1 cellular context compared by ENCODE assay signal in genomic region chr4:71025654-71026053, GRCh38.
TF ChIP-seq lines count a peak whose summit lies in the region.

No MANE protein-coding gene starts in this region.

TF ChIP-seq in endothelial cell of umbilical vein, 7 proteins besides CTCF, POLR2A, EP300 and RAD21 (continued from another document):
- TF ChIP-seq POLR2AphosphoS5 (IDR thresholded peaks at IDR 0.05; ENCODE audit: insufficient read depth, low read depth, low read length): no peak
- no peak for TF ChIP-seq EZH2 (IDR thresholded peaks at IDR 0.05; ENCODE audit: borderline replicate concordance, low read depth, low read length, severe bottlenecking)
- no peak for TF ChIP-seq FOS (IDR thresholded peaks at IDR 0.05; ENCODE audit: borderline replicate concordance, insufficient read depth, low read length)
- TF ChIP-seq, protein P1, sequence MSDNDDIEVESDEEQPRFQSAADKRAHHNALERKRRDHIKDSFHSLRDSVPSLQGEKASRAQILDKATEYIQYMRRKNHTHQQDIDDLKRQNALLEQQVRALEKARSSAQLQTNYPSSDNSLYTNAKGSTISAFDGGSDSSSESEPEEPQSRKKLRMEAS (IDR thresholded peaks at IDR 0.05; ENCODE audit: insufficient read depth, insufficient read length): no peak
- no peak for TF ChIP-seq GATA2 (IDR thresholded peaks at IDR 0.05; ENCODE audit: insufficient read depth, insufficient read length, low read depth, low read length)
TF ChIP-seq in endothelial cell of umbilical vein: peak in this region for 0.
